ENCODE assay signal across 8 cellular contexts in the genomic region with DNA sequence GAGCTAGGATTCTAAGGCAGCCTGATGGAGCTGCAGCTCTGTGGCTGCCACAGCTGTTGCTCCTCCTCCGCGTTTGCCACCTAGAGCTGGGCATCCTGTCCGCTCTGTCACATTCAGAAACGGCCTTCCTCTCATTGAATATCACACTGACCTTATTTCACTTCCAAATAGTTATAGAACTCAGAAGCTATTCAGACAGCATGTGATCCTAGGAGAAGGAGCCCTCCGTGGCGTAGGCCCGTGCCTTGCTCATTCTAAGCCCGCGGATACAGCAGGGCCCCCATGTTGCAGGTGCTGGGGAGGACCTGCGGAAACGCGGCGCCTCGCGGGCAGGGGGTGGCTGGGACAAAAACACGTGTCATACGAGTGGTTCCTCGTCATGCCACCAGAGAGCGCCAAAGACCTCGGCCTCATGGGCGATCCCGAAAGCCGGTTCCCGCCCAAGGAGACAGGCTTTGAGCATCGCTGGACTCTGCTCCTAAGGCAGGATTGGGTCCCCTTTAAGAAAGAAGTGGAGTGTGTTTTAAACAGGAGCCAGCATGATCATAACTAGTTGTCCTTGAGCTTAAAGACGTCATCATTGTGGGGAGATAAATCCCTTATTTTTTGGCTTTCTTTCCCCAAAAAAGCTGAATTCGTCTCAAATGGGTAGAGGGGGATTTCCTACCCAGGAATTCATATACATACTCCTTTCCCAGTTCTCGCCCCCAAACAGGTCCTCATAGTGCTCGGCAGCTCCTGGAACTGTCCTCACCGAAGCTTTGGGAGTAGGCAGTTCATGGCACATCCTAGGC. TPM values are rescaled to one million over a fixed set of nuclear protein-coding genes. Genes with fewer than 3 reads are reported as not detected.
DNase-seq lines count a peak whose midpoint lies in the region; ATAC-seq and TF ChIP-seq lines count a peak whose summit lies in the region.

No MANE protein-coding gene starts in this region.

- TF ChIP-seq CTCF in GM12875 (IDR thresholded peaks at IDR 0.05; ENCODE audit: borderline replicate concordance, insufficient read depth, low read depth, low read length) (peak; percentile 88), HFFc6 (IDR thresholded peaks at IDR 0.05) (peak; percentile 94), sigmoid colon (IDR thresholded peaks at IDR 0.05) (peak; percentile 79 to 92 (median 86))

- H3K27me3 Mint-ChIP-seq in HFFc6 (ENCODE audit: insufficient read depth) = peaks cover 21% of the 10 kb centered on the region
- peaks cover 2% of the 10 kb centered on the region for H3K27me3 Mint-ChIP-seq in activated naive CD8-positive, alpha-beta T cell treated with anti-CD3 and anti-CD28 coated beads, Interleukin-2, amount 50 U/mL, for 24 hours

- WGBS in sigmoid colon, 2 donors = 15% methylated on average over 30 of the region's 30 CpGs

- H3K27me3 ChIP-seq in sigmoid colon = peaks cover 0 to 4% (median 0%) of the 10 kb centered on the region in 3 donors

- no peak overlapping the region for H3K27ac Mint-ChIP-seq in HFFc6
- H3K27ac Mint-ChIP-seq in activated naive CD8-positive, alpha-beta T cell treated with anti-CD3 and anti-CD28 coated beads, Interleukin-2, amount 50 U/mL, for 24 hours = peak overlapping the region; percentile 60

- peak; percentile 87 for ATAC-seq in activated naive CD8-positive, alpha-beta T cell treated with anti-CD3 and anti-CD28 coated beads, Interleukin-2, amount 50 U/mL, for 24 hours
- peak; percentile 96 for ATAC-seq in left ventricle myocardium superior

- no peak for TF ChIP-seq EP300 in sigmoid colon (IDR thresholded peaks at IDR 0.05)

- TF ChIP-seq POLR2A in sigmoid colon (IDR thresholded peaks at IDR 0.05) = no peak

- H3K27ac ChIP-seq in sigmoid colon = peak overlapping the region in 1 of 4 donors; percentile 24

- H3K9me3 Mint-ChIP-seq in HFFc6 = no peaks in the 10 kb centered on the region
- H3K9me3 Mint-ChIP-seq in activated naive CD8-positive, alpha-beta T cell treated with anti-CD3 and anti-CD28 coated beads, Interleukin-2, amount 50 U/mL, for 24 hours = no peaks in the 10 kb centered on the region

- no peaks in the 10 kb centered on the region for H3K36me3 ChIP-seq in sigmoid colon

- peaks cover 0 to 13% (median 10%) of the 10 kb centered on the region in 4 donors for H3K4me1 ChIP-seq in sigmoid colon

- intact Hi-C loops in left ventricle myocardium superior (cut with micrococcal nuclease) (loop anchor here (5.0 kb wide), 2 partner anchors 209 to 694 kb away; no protein-coding TSS in a partner anchor), sigmoid colon (cut with DNase I) (loop anchor here (1.0 to 5.0 kb wide), 6 partner anchors 129 to 692 kb away; no protein-coding TSS in a partner anchor)

- H3K4me1 Mint-ChIP-seq in HFFc6 (ENCODE audit: low read depth) = peaks cover 8% of the 10 kb centered on the region
- peaks cover 11% of the 10 kb centered on the region for H3K4me1 Mint-ChIP-seq in activated naive CD8-positive, alpha-beta T cell treated with anti-CD3 and anti-CD28 coated beads, Interleukin-2, amount 50 U/mL, for 24 hours

- no peaks in the 10 kb centered on the region for H3K9me3 ChIP-seq in sigmoid colon

- DNase-seq in HFFc6 (peak; percentile 54), MV-4-11 (lab: John Stamatoyannopoulos, UW) (peak; percentile 52), SW480 (ENCODE audit: low spot score) (peak; percentile 73), left ventricle myocardium superior (peak; percentile 88), sigmoid colon (peak; percentile 93), NCI-H774 (lab: John Stamatoyannopoulos, UW) (no peak)
- peak; percentile 83 for DNase-seq in activated naive CD8-positive, alpha-beta T cell treated with anti-CD3 and anti-CD28 coated beads, Interleukin-2, amount 50 U/mL, for 24 hours

- peak overlapping the region; percentile 67 for H3K4me3 Mint-ChIP-seq in HFFc6
- H3K4me3 Mint-ChIP-seq in activated naive CD8-positive, alpha-beta T cell treated with anti-CD3 and anti-CD28 coated beads, Interleukin-2, amount 50 U/mL, for 24 hours = peak overlapping the region; percentile 39

- H3K36me3 Mint-ChIP-seq in HFFc6 (ENCODE audit: low read depth) = no peaks in the 10 kb centered on the region
- no peaks in the 10 kb centered on the region for H3K36me3 Mint-ChIP-seq in activated naive CD8-positive, alpha-beta T cell treated with anti-CD3 and anti-CD28 coated beads, Interleukin-2, amount 50 U/mL, for 24 hours (ENCODE audit: low read depth)

- no peak overlapping the region for H3K4me3 ChIP-seq in GM12875 (ENCODE audit: low read depth, low read length)
- H3K4me3 ChIP-seq in sigmoid colon = peak overlapping the region in 2 of 4 donors; percentile 16 to 24

RNA-seq across cellular contexts. Expression of a gene that starts 17.9 kb away (rescaled TPM):
- total RNA-seq in HFFc6 (2021; fragmentation: NEBNext Ultra II Directional; extraction: Animal tissue kit (Norgen Biotek cat#: 25700)) = 10 to 100 TPM in 5 of 6 experiments, 1 to 10 TPM in 1; 7.7 to 15.1 (median 12.4) TPM
- total RNA-seq in left ventricle myocardium superior (5.2 TPM), sigmoid colon (1 to 10 TPM; 6.9 to 8.6 (median 7.2) TPM)
- 1 to 10 TPM in 2 of 3 donors, under 1 TPM in 1; 0.60 to 6.4 (median 6.0) TPM for polyA plus RNA-seq in sigmoid colon
